In the genomic region with DNA sequence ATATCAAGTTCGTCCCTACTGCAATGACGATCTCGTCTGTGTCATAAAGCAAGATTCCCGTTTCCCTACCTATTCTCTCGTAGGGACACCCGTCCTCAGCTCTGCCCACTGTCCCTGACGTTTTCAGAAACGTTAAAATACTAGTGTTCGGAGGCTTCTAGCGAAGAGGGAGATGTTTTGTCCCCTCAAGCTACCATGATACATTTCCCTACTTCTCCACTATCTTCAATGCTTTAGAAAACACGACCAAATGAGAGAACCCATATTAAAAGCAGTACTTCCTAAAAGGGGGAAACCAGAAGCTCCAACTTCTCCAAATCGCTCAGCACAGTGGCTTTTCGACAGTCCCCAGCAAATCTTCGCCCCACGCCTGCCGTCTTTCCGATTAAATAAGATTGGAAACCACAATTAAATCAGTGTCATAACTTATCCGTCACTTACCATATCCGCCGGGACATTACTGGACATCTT, we compare ENCODE assay signal across 8 cellular contexts. TPM values are rescaled to one million over a fixed set of nuclear protein-coding genes. Genes with fewer than 3 reads are reported as not detected.
DNase-seq lines count a peak whose midpoint lies in the region; ATAC-seq and TF ChIP-seq lines count a peak whose summit lies in the region.

No MANE protein-coding gene starts in this region.

- no peaks in the 10 kb centered on the region for H3K9me3 ChIP-seq in effector memory CD4-positive, alpha-beta T cell (ENCODE audit: control insufficient read depth, low read length)
- no peaks in the 10 kb centered on the region for H3K9me3 ChIP-seq in tibial artery

- H3K36me3 Mint-ChIP-seq in Calu3 (ENCODE audit: insufficient read depth, unreplicated experiment) = peaks cover 37% of the 10 kb centered on the region

- H3K4me3 Mint-ChIP-seq in Calu3 (ENCODE audit: low read depth, unreplicated experiment) = peak overlapping the region; percentile 97

- peaks cover 9% of the 10 kb centered on the region for H3K4me1 ChIP-seq in effector memory CD4-positive, alpha-beta T cell (ENCODE audit: control insufficient read depth, insufficient read depth, low read length, poor library complexity, severe bottlenecking)
- peaks cover 0 to 33% (median 6%) of the 10 kb centered on the region in 4 donors for H3K4me1 ChIP-seq in tibial artery

- no peaks in the 10 kb centered on the region for H3K27me3 Mint-ChIP-seq in Calu3 (ENCODE audit: unreplicated experiment)

- H3K4me1 Mint-ChIP-seq in Calu3 (ENCODE audit: low read depth, unreplicated experiment) = peaks cover 8% of the 10 kb centered on the region

- DNase-seq in Calu3 (no peak), KG1 (lab: John Stamatoyannopoulos, UW) (peak; percentile 41), T-helper 22 cell (ENCODE audit: low read depth) (peak; percentile 32), midbrain (lab: John Stamatoyannopoulos, UW) (peak; percentile 73), tibial artery (peak in 1 of 2 donors; percentile 31), NCI-H187 (lab: John Stamatoyannopoulos, UW) (no peak)
- DNase-seq in effector memory CD4-positive, alpha-beta T cell = peak in 2 of 3 donors; percentile 11 to 16

- H3K27me3 ChIP-seq in effector memory CD4-positive, alpha-beta T cell (replicated peaks; ENCODE audit: control insufficient read depth, insufficient read depth, low read length, poor library complexity, severe bottlenecking) = no peaks in the 10 kb centered on the region
- H3K27me3 ChIP-seq in tibial artery = no peaks in the 10 kb centered on the region

- CTCF ChIA-PET in Calu3 (lab: Charles Lee) = interaction anchor here (1.1 to 1.5 kb wide), 3 partner anchors 44 to 78 kb away, joined by 4 to 8 read pairs (median 4); no protein-coding TSS in a partner anchor

- H3K27ac ChIP-seq in effector memory CD4-positive, alpha-beta T cell (ENCODE audit: insufficient read depth, low read length, poor library complexity, severe bottlenecking) = peak overlapping the region; percentile 94
- H3K27ac ChIP-seq in tibial artery = peak overlapping the region; percentile 98 to 99

- TF ChIP-seq CTCF in Calu3 (IDR thresholded peaks at IDR 0.05; ENCODE audit: unreplicated experiment) (no peak), tibial artery (IDR thresholded peaks at IDR 0.05) (no peak)

- H3K9me3 Mint-ChIP-seq in Calu3 (ENCODE audit: low read depth, unreplicated experiment) = no peaks in the 10 kb centered on the region

- intact Hi-C loops in Calu3 (cut with micrococcal nuclease; ENCODE audit: unreplicated experiment) (loop anchor here (1.0 to 5.0 kb wide), 2 partner anchors 76 to 77 kb away; no protein-coding TSS in a partner anchor), tibial artery (cut with DNase I; ENCODE audit: low total_unique reads) (no loop called here)

- ATAC-seq in GM19023 (IDR thresholded peaks at IDR 0.05; ENCODE audit: unreplicated experiment) = no peak

- H3K27ac Mint-ChIP-seq in Calu3 (ENCODE audit: unreplicated experiment) = peak overlapping the region; percentile 84

- peak overlapping the region; percentile 98 for H3K4me3 ChIP-seq in effector memory CD4-positive, alpha-beta T cell (ENCODE audit: insufficient read depth, low read depth, low read length, poor library complexity, severe bottlenecking)
- peak overlapping the region; percentile 76 to 81 for H3K4me3 ChIP-seq in tibial artery

- BruUV-seq in Calu3 (replicated peaks; lab: Mats Ljungman, UMichigan) = TSS peak; percentile 45

- no peaks in the 10 kb centered on the region for H3K36me3 ChIP-seq in effector memory CD4-positive, alpha-beta T cell (ENCODE audit: control insufficient read depth, insufficient read depth, low read length)
- H3K36me3 ChIP-seq in tibial artery = no peaks in the 10 kb centered on the region

RNA-seq across cellular contexts. Expression of a gene that starts 1.3 kb away (rescaled TPM):
- total RNA-seq in Calu3 (2022) = 13.8 and 15.9 TPM in 2 replicates

Comparison
In these comparisons a context has a peak if more than half of its experiments do, and no peak if none do; other contexts are left out.
1. DNase-seq: peak in KG1 (single experiment), T-helper 22 cell (single experiment), effector memory CD4-positive, alpha-beta T cell (2 of 3) and midbrain (single experiment); none in Calu3 (single experiment) and NCI-H187 (0 of 2).